ENCODE assay signal across 22 cellular contexts in genomic region chr13:43732726-43733125, GRCh38. TPM values are rescaled to one million over a fixed set of nuclear protein-coding genes. Genes with fewer than 3 reads are reported as not detected.
A peak's percentile ranks its signal among the peaks of the same experiment; 100 is the strongest.
DNase-seq lines count a peak whose midpoint lies in the region.
"Had no signal": no experiment of that assay in that cellular context is flagged by ENCODE, and none has a peak within 500 bp of the region (broad histone marks: within the 10 kb centered on the region; RNA-seq: fewer than 3 reads in every experiment).

No MANE protein-coding gene starts in this region.

- H3K27ac ChIP-seq in neuronal stem cell (replicated peaks; ENCODE audit: low read length): no peak overlapping the region
- H3K27ac ChIP-seq: A549; BLaER1 treated with 17β-estradiol and CSF1 and Interleukin-3, amounts not matched to agents 10 nM and 100 nM had no signal

- H3K23ac ChIP-seq in neuronal stem cell (ENCODE audit: low read depth, low read length, poor library complexity): no peak overlapping the region

- peaks cover 5 to 6% of the 10 kb centered on the region in 2 donors for H3K4me1 ChIP-seq in neuronal stem cell (ENCODE audit: control insufficient read depth in 2 of 2, insufficient read depth in 1 of 2, low read depth in 1 of 2, low read length in 2 of 2)
- H3K4me1 ChIP-seq: A549; BE2C; BLaER1 treated with 17β-estradiol and CSF1 and Interleukin-3, amounts not matched to agents 10 nM and 100 nM; HAP-1 had no signal

- H3K79me1 ChIP-seq in neuronal stem cell (ENCODE audit: low read depth, low read length): no peaks in the 10 kb centered on the region

- H3K27me3 ChIP-seq in neuronal stem cell (ENCODE audit: control insufficient read depth in 3 of 3, insufficient read depth in 3 of 3, low read depth in 1 of 3, low read length in 3 of 3): no peaks in the 10 kb centered on the region
- H3K27me3 ChIP-seq: BE2C; BLaER1 treated with 17β-estradiol and CSF1 and Interleukin-3, amounts not matched to agents 10 nM and 100 nM had no signal

- no CpG with 5 or more reads among the region's 3 CpGs for WGBS in neuronal stem cell (ENCODE audit: extremely low coverage in 2 of 2, insufficient read length in 2 of 2, insufficient replicate concordance in 1 of 2), 2 donors

- H2AFZ ChIP-seq in neuronal stem cell (ENCODE audit: low read length): no peak overlapping the region

- no peaks in the 10 kb centered on the region for H3K9me3 ChIP-seq in neuronal stem cell (replicated peaks in 1 of 2; ENCODE audit: control insufficient read depth in 2 of 2, insufficient read depth in 1 of 2, low read depth in 1 of 2, low read length in 2 of 2)
- H3K9me3 ChIP-seq: A549; BE2C; BLaER1 treated with 17β-estradiol and CSF1 and Interleukin-3, amounts not matched to agents 10 nM and 100 nM; HAP-1 had no signal

- H3K4ac ChIP-seq in neuronal stem cell (ENCODE audit: low read length): no peak overlapping the region

- H3K4me3 ChIP-seq in neuronal stem cell (ENCODE audit: low read length in 2 of 2): no peak overlapping the region
- H3K4me3 ChIP-seq: A549; BLaER1 treated with 17β-estradiol and CSF1 and Interleukin-3, amounts not matched to agents 10 nM and 100 nM; HAP-1 had no signal

- no peak overlapping the region for H2BK120ac ChIP-seq in neuronal stem cell (ENCODE audit: low read depth, low read length)

- no peak overlapping the region for H2BK5ac ChIP-seq in neuronal stem cell (ENCODE audit: low read length)

- H3K4me2 ChIP-seq in neuronal stem cell (ENCODE audit: insufficient read depth, low read length, poor library complexity, severe bottlenecking): no peak overlapping the region
- H3K4me2 ChIP-seq: A549; BLaER1 treated with 17β-estradiol and CSF1 and Interleukin-3, amounts not matched to agents 10 nM and 100 nM had no signal

- H3K9ac ChIP-seq in neuronal stem cell (ENCODE audit: low read depth, low read length, poor library complexity): no peak overlapping the region
- H3K9ac ChIP-seq: BLaER1 treated with 17β-estradiol and CSF1 and Interleukin-3, amounts not matched to agents 10 nM and 100 nM had no signal

- H2AK5ac ChIP-seq in neuronal stem cell (ENCODE audit: low read depth, low read length): no peak overlapping the region

- no peak overlapping the region for H3K14ac ChIP-seq in neuronal stem cell (ENCODE audit: low read length)

- DNase-seq in COR-L47 (lab: John Stamatoyannopoulos, UW) (peak; percentile 4), NCI-H146 treated with DMSO at 0.1 percent for 48 hours (lab: John Stamatoyannopoulos, UW; ENCODE audit: unreplicated experiment) (peak; percentile 25), NCI-H69 (lab: John Stamatoyannopoulos, UW) (peak; percentile 74), neuronal stem cell (ENCODE audit: low spot score) (no peak), SW 1271 (lab: John Stamatoyannopoulos, UW) (no peak), Kasumi-1 (lab: John Stamatoyannopoulos, UW) (no peak), kidney tubule cell (ENCODE audit: low spot score) (no peak)
- DNase-seq: 8988T; ACHN; AML-193; BE2C; Calu3; CD4-positive, alpha-beta T cell; CD8-positive, alpha-beta memory T cell; DMS53; DMS79 treated with DMSO at 0.1 percent for 48 hours; GF-D8; GOT3; HFFc6 had no signal

- H3K36me3 ChIP-seq in neuronal stem cell (replicated peaks in 1 of 2; ENCODE audit: control insufficient read depth in 2 of 2, insufficient read depth in 2 of 2, low read length in 2 of 2): no peaks in the 10 kb centered on the region
- H3K36me3 ChIP-seq: BE2C; BLaER1 treated with 17β-estradiol and CSF1 and Interleukin-3, amounts not matched to agents 10 nM and 100 nM; HAP-1 had no signal

- no peak overlapping the region for H2BK12ac ChIP-seq in neuronal stem cell (ENCODE audit: low read length)

- no peak overlapping the region for H2BK15ac ChIP-seq in neuronal stem cell (ENCODE audit: low read length)

- peak overlapping the region; percentile 15 for H3K18ac ChIP-seq in neuronal stem cell (ENCODE audit: low read length)

- no peak overlapping the region for H4K8ac ChIP-seq in neuronal stem cell (ENCODE audit: low read depth, low read length)

- H4K91ac ChIP-seq in neuronal stem cell (ENCODE audit: low read depth, low read length, poor library complexity): no peak overlapping the region

RNA-seq across cellular contexts. Expression of gene ENOX1, which starts 54.0 kb away (rescaled TPM):
- 0.93 TPM for polyA plus RNA-seq in neuronal stem cell (2013, experiment 1 of 2)
- polyA plus RNA-seq in neuronal stem cell (2013, experiment 2 of 2): 0.90 TPM
- polyA plus RNA-seq: CD8-positive, alpha-beta memory T cell had no signal

Comparison
In these comparisons a context has a peak if more than half of its experiments do, and no peak if none do; other contexts are left out.
1. DNase-seq: peak in COR-L47 (single experiment), NCI-H146 treated with DMSO at 0.1 percent for 48 hours (single experiment) and NCI-H69 (single experiment); none in neuronal stem cell (single experiment), SW 1271 (0 of 2), Kasumi-1 (0 of 2) and kidney tubule cell (single experiment).